In the genomic region with DNA sequence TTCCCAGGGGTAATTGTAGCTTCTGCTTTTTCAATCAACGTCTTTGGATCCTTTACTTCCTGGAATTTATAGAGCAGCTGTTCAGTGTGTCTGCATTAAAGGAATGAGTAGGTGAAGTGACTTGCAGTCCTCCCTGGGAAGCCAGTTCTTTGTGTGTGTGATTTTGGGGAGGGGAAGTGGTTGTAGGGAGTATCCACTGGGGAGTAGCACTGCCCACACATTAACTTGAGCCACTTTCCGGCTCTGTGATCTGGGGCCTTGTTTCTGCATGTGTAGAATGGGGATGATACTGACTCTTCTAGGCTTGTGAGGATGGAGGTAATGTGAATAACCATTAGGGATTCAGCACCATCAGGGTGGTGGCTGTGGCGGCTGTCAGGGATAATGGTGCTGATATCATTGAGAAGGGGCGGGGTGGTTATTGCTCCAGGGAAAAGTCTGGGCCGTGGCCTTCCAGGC, we compare ENCODE assay signal across 1 cellular context.
TF ChIP-seq lines count a peak whose summit lies in the region.

No MANE protein-coding gene starts in this region.

TF ChIP-seq in K562, 482 proteins besides CTCF, POLR2A, EP300 and RAD21 (continued from another document):
- TF ChIP-seq, protein P1, sequence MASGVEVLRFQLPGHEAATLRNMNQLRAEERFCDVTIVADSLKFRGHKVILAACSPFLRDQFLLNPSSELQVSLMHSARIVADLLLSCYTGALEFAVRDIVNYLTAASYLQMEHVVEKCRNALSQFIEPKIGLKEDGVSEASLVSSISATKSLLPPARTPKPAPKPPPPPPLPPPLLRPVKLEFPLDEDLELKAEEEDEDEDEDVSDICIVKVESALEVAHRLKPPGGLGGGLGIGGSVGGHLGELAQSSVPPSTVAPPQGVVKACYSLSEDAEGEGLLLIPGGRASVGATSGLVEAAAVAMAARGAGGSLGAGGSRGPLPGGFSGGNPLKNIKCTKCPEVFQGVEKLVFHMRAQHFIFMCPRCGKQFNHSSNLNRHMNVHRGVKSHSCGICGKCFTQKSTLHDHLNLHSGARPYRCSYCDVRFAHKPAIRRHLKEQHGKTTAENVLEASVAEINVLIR (CRISPR knock-in tag; IDR thresholded peaks at IDR 0.05), result no peak
- TF ChIP-seq RBBP5 (IDR thresholded peaks at IDR 0.05; ENCODE audit: borderline replicate concordance, insufficient read depth, low read length, poor library complexity, severe bottlenecking) (peak; percentile 23), ZNF263 (CRISPR knock-in tag; IDR thresholded peaks at IDR 0.05; ENCODE audit: borderline replicate concordance) (no peak), SPI1 (IDR thresholded peaks at IDR 0.05; ENCODE audit: borderline replicate concordance, low read depth, low read length) (peak; percentile 85), CTBP1 (IDR thresholded peaks at IDR 0.05; ENCODE audit: borderline replicate concordance) (peak; percentile 55; the same call in 1 of the 2 replicates), KDM1A (IDR thresholded peaks at IDR 0.05) (peak; percentile 26 to 72; a peak in 3 of 4 replicates), TEAD4 (IDR thresholded peaks at IDR 0.05; ENCODE audit: low read length) (peak; percentile 53; the same call in 1 of the 2 replicates), TEAD4 (CRISPR knock-in tag; IDR thresholded peaks at IDR 0.05; ENCODE audit: borderline replicate concordance) (no peak), KHSRP (IDR thresholded peaks at IDR 0.05) (no peak), RCOR1 (IDR thresholded peaks at IDR 0.05; ENCODE audit: borderline replicate concordance in 1 of 2, low read depth in 2 of 2, low read length in 2 of 2) (peak in 1 of 2 experiments; percentile 27; a peak in 1 of 4 replicates), TCF3 (CRISPR knock-in tag; IDR thresholded peaks at IDR 0.05) (0 out of 2 replicates have a peak, but pooled peaks have one; percentile 10), LARP7 (IDR thresholded peaks at IDR 0.05) (no peak), SRF (CRISPR knock-in tag; IDR thresholded peaks at IDR 0.05) (peak in 1 of 2 experiments; percentile 79; a peak in 1 of 4 replicates), ETV1 (tag; conservative IDR thresholded peaks at IDR 0.05; ENCODE audit: low read depth) (peak; percentile 72), NFE2 (IDR thresholded peaks at IDR 0.05; ENCODE audit: low read depth) (peak; percentile 62), MTA3 (IDR thresholded peaks at IDR 0.05; ENCODE audit: borderline replicate concordance) (0 out of 2 replicates have a peak, but pooled peaks have one; percentile 27), KLF10 (CRISPR knock-in tag; IDR thresholded peaks at IDR 0.05) (no peak), CBFA2T3 (IDR thresholded peaks at IDR 0.05) (0 out of 2 replicates have a peak, but pooled peaks have one; percentile 32), DACH1 (IDR thresholded peaks at IDR 0.05; ENCODE audit: partially characterized antibody) (peak; percentile 52), TGIF2 (CRISPR knock-in tag; IDR thresholded peaks at IDR 0.05) (no peak), KLF16 (IDR thresholded peaks at IDR 0.05) (peak; percentile 63; the same call in 1 of the 2 replicates), DPF2 (IDR thresholded peaks at IDR 0.05) (peak; percentile 33; the same call in 1 of the 2 replicates), CBX1 (IDR thresholded peaks at IDR 0.05; ENCODE audit: low read depth) (0 out of 2 replicates have a peak, but pooled peaks have one; percentile 47)
- TF ChIP-seq, protein P2, sequence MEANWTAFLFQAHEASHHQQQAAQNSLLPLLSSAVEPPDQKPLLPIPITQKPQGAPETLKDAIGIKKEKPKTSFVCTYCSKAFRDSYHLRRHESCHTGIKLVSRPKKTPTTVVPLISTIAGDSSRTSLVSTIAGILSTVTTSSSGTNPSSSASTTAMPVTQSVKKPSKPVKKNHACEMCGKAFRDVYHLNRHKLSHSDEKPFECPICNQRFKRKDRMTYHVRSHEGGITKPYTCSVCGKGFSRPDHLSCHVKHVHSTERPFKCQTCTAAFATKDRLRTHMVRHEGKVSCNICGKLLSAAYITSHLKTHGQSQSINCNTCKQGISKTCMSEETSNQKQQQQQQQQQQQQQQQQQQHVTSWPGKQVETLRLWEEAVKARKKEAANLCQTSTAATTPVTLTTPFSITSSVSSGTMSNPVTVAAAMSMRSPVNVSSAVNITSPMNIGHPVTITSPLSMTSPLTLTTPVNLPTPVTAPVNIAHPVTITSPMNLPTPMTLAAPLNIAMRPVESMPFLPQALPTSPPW (CRISPR knock-in tag; IDR thresholded peaks at IDR 0.05), result 0 out of 2 replicates have a peak, but pooled peaks have one; percentile 44
- TF ChIP-seq, protein P3, sequence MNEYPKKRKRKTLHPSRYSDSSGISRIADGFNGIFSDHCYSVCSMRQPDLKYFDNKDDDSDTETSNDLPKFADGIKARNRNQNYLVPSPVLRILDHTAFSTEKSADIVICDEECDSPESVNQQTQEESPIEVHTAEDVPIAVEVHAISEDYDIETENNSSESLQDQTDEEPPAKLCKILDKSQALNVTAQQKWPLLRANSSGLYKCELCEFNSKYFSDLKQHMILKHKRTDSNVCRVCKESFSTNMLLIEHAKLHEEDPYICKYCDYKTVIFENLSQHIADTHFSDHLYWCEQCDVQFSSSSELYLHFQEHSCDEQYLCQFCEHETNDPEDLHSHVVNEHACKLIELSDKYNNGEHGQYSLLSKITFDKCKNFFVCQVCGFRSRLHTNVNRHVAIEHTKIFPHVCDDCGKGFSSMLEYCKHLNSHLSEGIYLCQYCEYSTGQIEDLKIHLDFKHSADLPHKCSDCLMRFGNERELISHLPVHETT (CRISPR knock-in tag; conservative IDR thresholded peaks at IDR 0.05 in 1 of 2, IDR thresholded peaks at IDR 0.05 in 1 of 2), result no peak
- TF ChIP-seq, protein P4, sequence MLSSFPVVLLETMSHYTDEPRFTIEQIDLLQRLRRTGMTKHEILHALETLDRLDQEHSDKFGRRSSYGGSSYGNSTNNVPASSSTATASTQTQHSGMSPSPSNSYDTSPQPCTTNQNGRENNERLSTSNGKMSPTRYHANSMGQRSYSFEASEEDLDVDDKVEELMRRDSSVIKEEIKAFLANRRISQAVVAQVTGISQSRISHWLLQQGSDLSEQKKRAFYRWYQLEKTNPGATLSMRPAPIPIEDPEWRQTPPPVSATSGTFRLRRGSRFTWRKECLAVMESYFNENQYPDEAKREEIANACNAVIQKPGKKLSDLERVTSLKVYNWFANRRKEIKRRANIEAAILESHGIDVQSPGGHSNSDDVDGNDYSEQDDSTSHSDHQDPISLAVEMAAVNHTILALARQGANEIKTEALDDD (IDR thresholded peaks at IDR 0.05), result 0 out of 2 replicates have a peak, but pooled peaks have one; percentile 16
